Comparison of ENCODE assay signal across 12 cellular contexts in the genomic region with DNA sequence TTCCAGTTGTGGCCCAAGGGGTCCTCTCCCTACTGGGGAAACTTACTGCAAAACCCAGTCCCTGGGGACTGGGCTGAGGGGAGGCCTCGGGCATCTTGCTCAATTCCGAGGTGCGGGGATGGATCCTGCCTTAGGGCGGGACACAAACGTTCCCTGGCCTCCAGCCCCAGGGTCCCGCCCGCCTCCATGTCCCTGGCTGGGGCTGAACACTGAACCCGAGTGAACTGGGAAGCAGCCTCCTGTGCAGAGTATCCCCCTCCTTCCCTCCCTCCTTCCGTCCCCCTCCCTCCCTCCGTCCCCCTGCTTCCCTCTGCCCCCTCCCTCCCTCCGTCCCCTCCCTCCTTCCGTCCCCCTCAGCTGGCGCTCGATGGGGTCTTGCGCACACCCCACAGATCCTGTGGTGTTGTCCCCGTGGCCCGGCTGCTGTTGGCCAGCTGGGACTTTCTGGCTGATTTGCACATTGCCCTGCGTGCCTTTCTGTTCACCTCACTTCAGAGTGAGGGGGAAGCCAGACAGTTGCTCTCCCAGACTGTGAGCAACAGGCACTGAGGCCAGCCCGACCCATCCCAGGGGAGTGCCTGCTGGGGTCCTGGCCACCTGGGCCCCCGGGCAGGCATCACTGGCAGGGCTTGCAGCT. TPM values are rescaled to one million over a fixed set of nuclear protein-coding genes. Genes with fewer than 3 reads are reported as not detected.
DNase-seq lines count a peak whose midpoint lies in the region; ATAC-seq and TF ChIP-seq lines count a peak whose summit lies in the region.
"Had no signal": no experiment of that assay in that cellular context is flagged by ENCODE, and none has a peak within 500 bp of the region (broad histone marks: within the 10 kb centered on the region; RNA-seq: fewer than 3 reads in every experiment).

No MANE protein-coding gene starts in this region.

- no peaks in the 10 kb centered on the region for H3K9me3 ChIP-seq in muscle layer of colon (ENCODE audit: low read length)
- H3K9me3 ChIP-seq: SJSA1 had no signal

- H3K36me3 Mint-ChIP-seq in HFFc6 (ENCODE audit: low read depth): peaks cover 7% of the 10 kb centered on the region; the same call in 1 of the 2 replicates
- H3K36me3 Mint-ChIP-seq: brain had no signal

- DNase-seq in Right ventricle myocardium inferior (ENCODE audit: missing footprints): no peak
- DNase-seq in cardiac septum (ENCODE audit: low spot score): no peak
- DNase-seq in DMS 273 treated with DMSO at 0.1 percent for 48 hours (lab: John Stamatoyannopoulos, UW): no peak
- no peak for DNase-seq in RPMI8226
- DNase-seq in HFFc6: no peak
- DNase-seq: NCI-H187 had no signal

- no peak overlapping the region for H3K4me3 ChIP-seq in muscle layer of colon (ENCODE audit: low read depth in 1 of 2, low read length in 2 of 2)
- H3K4me3 ChIP-seq: SJSA1 had no signal

- no peaks in the 10 kb centered on the region for H3K27me3 ChIP-seq in muscle layer of colon (ENCODE audit: control insufficient read depth in 1 of 2, insufficient read depth in 2 of 2, low read length in 2 of 2)
- H3K27me3 ChIP-seq: SJSA1 had no signal

- H3K27ac Mint-ChIP-seq in HFFc6: no peak overlapping the region

- intact Hi-C loops in Right ventricle myocardium inferior (cut with DNase I): no loop called here
- intact Hi-C loops in cardiac septum (cut with DNase I): no loop called here

- peaks cover 17% of the 10 kb centered on the region for H3K4me1 Mint-ChIP-seq in HFFc6 (ENCODE audit: low read depth)

- peak overlapping the region; percentile 63 for H3K27ac ChIP-seq in muscle layer of colon (ENCODE audit: low read depth, low read length)
- H3K27ac ChIP-seq: HL-60, SJSA1 had no signal

- H3K9ac ChIP-seq in muscle layer of colon (ENCODE audit: low read length): no peak overlapping the region

- no peaks in the 10 kb centered on the region for H3K27me3 Mint-ChIP-seq in HFFc6 (ENCODE audit: insufficient read depth)

- H3K4me1 ChIP-seq in muscle layer of colon (ENCODE audit: insufficient read depth, low read length): peaks cover 41% of the 10 kb centered on the region

- no peaks in the 10 kb centered on the region for H3K9me3 Mint-ChIP-seq in HFFc6
- H3K9me3 Mint-ChIP-seq: brain had no signal

- no peak for TF ChIP-seq CTCF in HFFc6 (IDR thresholded peaks at IDR 0.05)

- peaks cover 6% of the 10 kb centered on the region for H3K36me3 ChIP-seq in muscle layer of colon (ENCODE audit: insufficient read depth, low read length)

- H3K4me3 Mint-ChIP-seq in HFFc6: no peak overlapping the region
- H3K4me3 Mint-ChIP-seq: brain had no signal

- ATAC-seq in Right ventricle myocardium inferior: peak; percentile 77
- ATAC-seq in esophagus mucosa: peak; percentile 1
- ATAC-seq in HG02571 (IDR thresholded peaks at IDR 0.05; ENCODE audit: unreplicated experiment): no peak

RNA-seq across cellular contexts. Expression of gene TRAF7, which starts 5.5 kb away (rescaled TPM):
- total RNA-seq in Right ventricle myocardium inferior (27.3 TPM), cardiac septum (35.7 TPM), esophagus mucosa (96.6 TPM)
- 10 to 100 TPM; 81.4 to 88.3 (median 85.3) TPM for total RNA-seq in HFFc6 (2021; fragmentation: NEBNext Ultra II Directional; extraction: Animal tissue kit (Norgen Biotek cat#: 25700))

RNA-seq across cellular contexts. Expression of gene RAB26, which starts 12.6 kb away (rescaled TPM):
- total RNA-seq in Right ventricle myocardium inferior (0.87 TPM), cardiac septum (2.2 TPM), esophagus mucosa (6.0 TPM)
- 1 to 10 TPM in 1 of 6 experiments, under 1 TPM in 5; 0.31 to 1.2 (median 0.65) TPM for total RNA-seq in HFFc6 (2021; fragmentation: NEBNext Ultra II Directional; extraction: Animal tissue kit (Norgen Biotek cat#: 25700))

RNA-seq across cellular contexts. Expression of gene PKD1, which starts 25.3 kb away (rescaled TPM):
- total RNA-seq in Right ventricle myocardium inferior: 85.8 TPM
- 178 TPM for total RNA-seq in cardiac septum
- 34.8 TPM for total RNA-seq in esophagus mucosa
- total RNA-seq in HFFc6 (2021; fragmentation: NEBNext Ultra II Directional; extraction: Animal tissue kit (Norgen Biotek cat#: 25700)): 100 to 1,000 TPM in 1 of 6 experiments, 10 to 100 TPM in 5; 77.9 to 118 (median 82.5) TPM

RNA-seq across cellular contexts. Expression of gene CASKIN1, which starts 35.4 kb away (rescaled TPM):
- total RNA-seq in Right ventricle myocardium inferior: 5.8 TPM
- 1.2 TPM for total RNA-seq in cardiac septum
- total RNA-seq in esophagus mucosa: 0.08 TPM
- total RNA-seq in HFFc6 (2021; fragmentation: NEBNext Ultra II Directional; extraction: Animal tissue kit (Norgen Biotek cat#: 25700)): under 1 TPM; 0.06 to 0.56 (median 0.11) TPM
- total RNA-seq: SJSA1 had no signal

RNA-seq across cellular contexts. Expression of gene MLST8, which starts 44.2 kb away (rescaled TPM):
- 25.3 TPM for total RNA-seq in Right ventricle myocardium inferior
- 26.3 TPM for total RNA-seq in cardiac septum
- total RNA-seq in esophagus mucosa: 28.5 TPM
- total RNA-seq in HFFc6 (2021; fragmentation: NEBNext Ultra II Directional; extraction: Animal tissue kit (Norgen Biotek cat#: 25700)): 10 to 100 TPM; 32.7 to 39.4 (median 37.5) TPM
